12 cellular contexts compared by ENCODE assay signal in the genomic region with DNA sequence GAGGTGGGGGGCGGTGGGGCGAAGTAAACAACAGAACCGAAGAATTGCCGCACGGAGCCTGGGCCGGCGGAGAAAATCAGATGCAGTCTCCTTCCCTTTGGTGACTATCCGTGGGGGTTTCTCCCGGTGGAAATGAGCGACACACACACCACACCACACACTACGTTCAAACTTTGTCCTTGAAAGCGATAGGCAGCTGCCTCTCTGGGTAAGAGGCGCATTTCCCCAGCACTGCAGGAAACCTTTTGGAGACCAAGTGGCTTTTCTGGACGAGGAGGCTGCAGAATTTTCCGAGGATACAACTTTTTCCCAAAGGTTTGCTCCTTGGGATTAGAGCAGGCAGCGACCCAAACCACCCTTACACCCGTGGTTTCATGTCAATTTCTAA. TPM values are rescaled to one million over a fixed set of nuclear protein-coding genes. Genes with fewer than 3 reads are reported as not detected.
A peak's percentile ranks its signal among the peaks of the same experiment; 100 is the strongest.
DNase-seq lines count a peak whose midpoint lies in the region; ATAC-seq lines count a peak whose summit lies in the region.
"Had no signal": no experiment of that assay in that cellular context is flagged by ENCODE, and none has a peak within 500 bp of the region (broad histone marks: within the 10 kb centered on the region; RNA-seq: fewer than 3 reads in every experiment).

No MANE protein-coding gene starts in this region.

- no peaks in the 10 kb centered on the region for H3K9me3 Mint-ChIP-seq in T-cell
- H3K9me3 Mint-ChIP-seq: central memory CD8-positive, alpha-beta T cell had no signal

- ATAC-seq in T-cell (replicated peaks in 1 of 4) (no peak), right cardiac atrium (peak in 1 of 2 donors; percentile 2)

- in situ Hi-C loops in KBM-7 (cut with MboI; ENCODE audit: low pct_unique_long_range_greater_than_20kb, low sequenced_read_pairs), result no loop called here

- peaks cover 38 to 41% of the 10 kb centered on the region in 2 donors for H3K27me3 Mint-ChIP-seq in T-cell

- H3K27me3 ChIP-seq in right cardiac atrium (ENCODE audit: control insufficient read depth, insufficient read depth) (no peaks in the 10 kb centered on the region), skeletal muscle tissue (ENCODE audit: control insufficient read depth in 3 of 3, insufficient read depth in 3 of 3, low read length in 3 of 3) (peaks cover 28 to 41% (median 40%) of the 10 kb centered on the region in 3 donors)
- H3K27me3 ChIP-seq: thyroid gland had no signal

- WGBS in right cardiac atrium, result 20% methylated on average over 17 of the region's 17 CpGs

- no peaks in the 10 kb centered on the region for H3K36me3 ChIP-seq in skeletal muscle tissue (ENCODE audit: control insufficient read depth in 3 of 3, insufficient read depth in 3 of 3, low read length in 3 of 3)
- H3K36me3 ChIP-seq: prostate gland, thyroid gland had no signal

- POLR2A ChIA-PET in T-cell (lab: Charles Lee), result no interaction called here

- DNase-seq in DMS79 treated with DMSO at 0.1 percent for 48 hours (lab: John Stamatoyannopoulos, UW), result peak; percentile 8
- no peak for DNase-seq in DMS79 (lab: John Stamatoyannopoulos, UW)
- DNase-seq in T-cell, result no peak
- DNase-seq in right cardiac atrium, result no peak
- DNase-seq in KBM-7, result no peak
- DNase-seq in A172 (ENCODE audit: low spot score), result no peak
- DNase-seq in stimulated activated naive CD4-positive, alpha-beta T cell (lab: John Stamatoyannopoulos, UW), result no peak
- DNase-seq: NCI-H2029 treated with DMSO at 0.1 percent for 48 hours had no signal

- CTCF ChIA-PET in T-cell (lab: Charles Lee), result no interaction called here

- H3K4me3 ChIP-seq in right cardiac atrium (ENCODE audit: low read length) (peak overlapping the region; percentile 70), skeletal muscle tissue (ENCODE audit: low read length in 3 of 3) (peak overlapping the region in 2 of 3 donors; percentile 35 to 43)

- peak overlapping the region in 2 of 3 donors; percentile 8 to 33 for H3K9ac ChIP-seq in skeletal muscle tissue (ENCODE audit: low read depth in 1 of 3, low read length in 3 of 3)

- no peak overlapping the region for H3K27ac Mint-ChIP-seq in T-cell

- H3K9me3 ChIP-seq in right cardiac atrium (ENCODE audit: control insufficient read depth, low read length), result no peaks in the 10 kb centered on the region
- H3K9me3 ChIP-seq in skeletal muscle tissue (ENCODE audit: control insufficient read depth in 3 of 3, low read length in 3 of 3), result no peaks in the 10 kb centered on the region
- H3K9me3 ChIP-seq: prostate gland, thyroid gland had no signal

- H3K4me1 ChIP-seq in right cardiac atrium (ENCODE audit: control insufficient read depth, insufficient read depth, low read length) (peaks cover 2% of the 10 kb centered on the region), skeletal muscle tissue (ENCODE audit: control insufficient read depth in 3 of 3, insufficient read depth in 3 of 3, low read length in 3 of 3) (peaks cover 3 to 7% (median 5%) of the 10 kb centered on the region in 3 donors)
- H3K4me1 ChIP-seq: prostate gland had no signal

- no peaks in the 10 kb centered on the region for H3K36me3 Mint-ChIP-seq in T-cell

- H3K27ac ChIP-seq in right cardiac atrium (ENCODE audit: low read length), result peak overlapping the region; percentile 46
- peak overlapping the region; percentile 36 for H3K27ac ChIP-seq in skeletal muscle tissue (ENCODE audit: low read depth, low read length)

- intact Hi-C loops in right cardiac atrium (cut with DNase I), result loop anchor here in 1 of 4 donors (10.0 kb wide), 1 partner anchor 102 kb away; no protein-coding TSS in a partner anchor

- H3K4me3 Mint-ChIP-seq in T-cell, result peak overlapping the region in 2 of 3 donors; percentile 39 to 57
- H3K4me3 Mint-ChIP-seq: central memory CD8-positive, alpha-beta T cell had no signal

- H3K4me1 Mint-ChIP-seq in T-cell, result peaks cover under 1 to 4% (median 2%) of the 10 kb centered on the region in 3 donors
- H3K4me1 Mint-ChIP-seq: central memory CD8-positive, alpha-beta T cell had no signal

RNA-seq across cellular contexts. Expression of a gene that starts 38.1 kb away (rescaled TPM):
- 1 to 10 TPM in 3 of 5 donors, under 1 TPM in 2; 0.56 to 2.9 (median 1.6) TPM for total RNA-seq in T-cell
- 10 to 100 TPM; 31.0 to 53.4 (median 43.0) TPM for total RNA-seq in right cardiac atrium
- 24.9 TPM for polyA plus RNA-seq in right cardiac atrium
- 13.0 TPM for total RNA-seq in skeletal muscle tissue
- 5.5 and 7.5 TPM in 2 replicates for total RNA-seq in A172 (2014; rRNA removed; shearing (Covaris generic))
